Comparison of ENCODE assay signal across 13 cellular contexts in the genomic region with DNA sequence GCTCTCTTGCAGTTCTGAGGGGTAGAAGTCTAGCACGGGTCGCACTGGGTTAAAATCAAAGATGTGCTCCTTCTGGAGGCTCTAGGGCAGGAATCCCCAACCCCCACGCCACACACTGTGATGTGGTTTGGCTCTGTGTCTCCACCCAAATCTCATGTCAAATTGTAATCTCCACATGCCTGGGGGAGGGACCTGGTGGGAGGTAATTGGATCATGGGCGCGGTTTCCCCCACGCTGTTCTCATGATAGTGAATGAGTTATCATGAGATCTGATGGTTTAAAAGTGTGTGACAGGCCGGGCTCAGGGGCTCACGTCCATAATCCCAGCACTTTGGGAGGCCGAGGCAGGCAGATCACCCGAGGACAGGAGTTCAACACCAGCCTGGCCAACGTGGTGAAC. TPM values are rescaled to one million over a fixed set of nuclear protein-coding genes. Genes with fewer than 3 reads are reported as not detected.
DNase-seq lines count a peak whose midpoint lies in the region; ATAC-seq and TF ChIP-seq lines count a peak whose summit lies in the region.
"Had no signal": no experiment of that assay in that cellular context is flagged by ENCODE, and none has a peak within 500 bp of the region (broad histone marks: within the 10 kb centered on the region; RNA-seq: fewer than 3 reads in every experiment).

No MANE protein-coding gene starts in this region.

- no TSS peak for BruUV-seq in HCT116 (replicated peaks; lab: Mats Ljungman, UMichigan)

- H3K4me3 Mint-ChIP-seq in activated CD4-positive, alpha-beta T cell treated with anti-CD3 and anti-CD28 coated beads, Interleukin-2, amount 10 ng/mL, durations not matched to agents 24 days and 14 days = peak overlapping the region; percentile 36
- H3K4me3 Mint-ChIP-seq: H9; T-helper 1 cell treated with Interleukin-12 subunit alpha and Interleukin-12 subunit beta and Interleukin-4 antibody, amounts not matched to agents 30 μg/mL and 1 μg/mL, for 36 hours had no signal

- RAD21 ChIA-PET in HCT116 (lab: Charles Lee; ENCODE audit: low non-redundant PET in 1 of 2, low total read pairs in 2 of 2, uncharacterized antibody in 2 of 2, unreplicated experiment in 2 of 2) = no interaction called here

- H3K9ac ChIP-seq in HCT116 (ENCODE audit: low read length) = no peak overlapping the region

- POLR2A ChIA-PET in HCT116 (lab: Charles Lee) = no interaction called here

- no peaks in the 10 kb centered on the region for H3K9me3 Mint-ChIP-seq in activated CD4-positive, alpha-beta T cell treated with anti-CD3 and anti-CD28 coated beads, Interleukin-2, amount 10 ng/mL, durations not matched to agents 24 days and 14 days
- H3K9me3 Mint-ChIP-seq: H9; T-helper 1 cell treated with Interleukin-12 subunit alpha and Interleukin-12 subunit beta and Interleukin-4 antibody, amounts not matched to agents 30 μg/mL and 1 μg/mL, for 36 hours had no signal

- CTCF ChIA-PET in HCT116 (lab: Charles Lee) = interaction anchor here (1.0 kb wide), 1 partner anchor 37 kb away, joined by 3 read pairs; no protein-coding TSS in a partner anchor

- no peak for TF ChIP-seq POLR2A in HCT116 (IDR thresholded peaks at IDR 0.05; ENCODE audit: borderline replicate concordance, extremely low read depth, insufficient read depth, insufficient read length)
- no peak for TF ChIP-seq POLR2A in GM18505 (IDR thresholded peaks at IDR 0.05; ENCODE audit: borderline replicate concordance, extremely low read depth, insufficient read depth, insufficient read length)
- no peak for TF ChIP-seq POLR2A in gastrocnemius medialis (IDR thresholded peaks at IDR 0.05)

- H2AFZ ChIP-seq in HCT116 (ENCODE audit: low read depth, low read length, poor library complexity, severe bottlenecking) = no peak overlapping the region

- no peaks in the 10 kb centered on the region for H3K9me2 ChIP-seq in HCT116 (ENCODE audit: insufficient read depth)

- H3K4me3 ChIP-seq in HCT116 (replicated peaks in 1 of 2; ENCODE audit: low read depth in 1 of 2, low read length in 2 of 2) (no peak overlapping the region), gastrocnemius medialis (no peak overlapping the region)
- H3K4me3 ChIP-seq: heart right ventricle had no signal

- H3K27ac Mint-ChIP-seq in activated CD4-positive, alpha-beta T cell treated with anti-CD3 and anti-CD28 coated beads, Interleukin-2, amount 10 ng/mL, durations not matched to agents 24 days and 14 days = no peak overlapping the region
- H3K27ac Mint-ChIP-seq: T-helper 1 cell treated with Interleukin-12 subunit alpha and Interleukin-12 subunit beta and Interleukin-4 antibody, amounts not matched to agents 30 μg/mL and 1 μg/mL, for 36 hours had no signal

- TF ChIP-seq CTCF in HCT116 (IDR thresholded peaks at IDR 0.05 in 2 of 3, conservative IDR thresholded peaks at IDR 0.05 in 1 of 3; ENCODE audit: borderline replicate concordance in 1 of 3, insufficient read depth in 1 of 3, low read depth in 2 of 3, low read length in 2 of 3) (no peak), gastrocnemius medialis (IDR thresholded peaks at IDR 0.05 in 4 of 5, conservative IDR thresholded peaks at IDR 0.05 in 1 of 5) (no peak)

- H3K27me3 ChIP-seq in HCT116 (ENCODE audit: insufficient read depth, low read length) (no peaks in the 10 kb centered on the region), gastrocnemius medialis (no peaks in the 10 kb centered on the region)
- H3K27me3 ChIP-seq: heart right ventricle had no signal

- in situ Hi-C loops in gastrocnemius medialis (cut with MboI; ENCODE audit: low sequenced_read_pairs in 4 of 4) = no loop called here

- H3K27ac ChIP-seq in HCT116 (ENCODE audit: low read depth, low read length) (no peak overlapping the region), gastrocnemius medialis (no peak overlapping the region)
- H3K27ac ChIP-seq: heart right ventricle had no signal

- H3K4me1 ChIP-seq in HCT116 (ENCODE audit: control insufficient read depth in 1 of 2, insufficient read depth in 2 of 2, low read length in 2 of 2) (peaks cover 9 to 17% of the 10 kb centered on the region in 2 experiments), gastrocnemius medialis (no peaks in the 10 kb centered on the region)

- no peak for TF ChIP-seq RAD21 in HCT116 (IDR thresholded peaks at IDR 0.05; ENCODE audit: low read depth)

- intact Hi-C loops in HCT116 (cut with micrococcal nuclease) (no loop called here), gastrocnemius medialis (cut with DNase I; ENCODE audit: low total_unique reads) (no loop called here)
- intact Hi-C loops in activated CD4-positive, alpha-beta T cell treated with anti-CD3 and anti-CD28 coated beads, Interleukin-2, amount 10 ng/mL, durations not matched to agents 24 days and 14 days (cut with micrococcal nuclease) = no loop called here

- no peaks in the 10 kb centered on the region for H3K9me3 ChIP-seq in HCT116 (ENCODE audit: control insufficient read depth in 1 of 2, insufficient read depth in 1 of 2, low read depth in 1 of 2, low read length in 2 of 2)
- H3K9me3 ChIP-seq in gastrocnemius medialis = no peaks in the 10 kb centered on the region
- H3K9me3 ChIP-seq: heart right ventricle had no signal

- ATAC-seq in HCT116 (peak; percentile 39), GM18505 (IDR thresholded peaks at IDR 0.05; ENCODE audit: unreplicated experiment) (no peak), gastrocnemius medialis (no peak)
- ATAC-seq: heart right ventricle had no signal

- H3K36me3 Mint-ChIP-seq in activated CD4-positive, alpha-beta T cell treated with anti-CD3 and anti-CD28 coated beads, Interleukin-2, amount 10 ng/mL, durations not matched to agents 24 days and 14 days (ENCODE audit: low read depth) = no peaks in the 10 kb centered on the region

- peak overlapping the region; percentile 35 for H3K4me2 ChIP-seq in HCT116 (ENCODE audit: low read length)

- H3K79me2 ChIP-seq in HCT116 (ENCODE audit: insufficient read depth, low read length) = no peaks in the 10 kb centered on the region

- peaks cover 12% of the 10 kb centered on the region for H3K4me1 Mint-ChIP-seq in activated CD4-positive, alpha-beta T cell treated with anti-CD3 and anti-CD28 coated beads, Interleukin-2, amount 10 ng/mL, durations not matched to agents 24 days and 14 days

- peaks cover 17% of the 10 kb centered on the region for H3K27me3 Mint-ChIP-seq in activated CD4-positive, alpha-beta T cell treated with anti-CD3 and anti-CD28 coated beads, Interleukin-2, amount 10 ng/mL, durations not matched to agents 24 days and 14 days

- no peaks in the 10 kb centered on the region for H4K20me1 ChIP-seq in HCT116 (ENCODE audit: insufficient read depth)

- H3K36me3 ChIP-seq in HCT116 (ENCODE audit: control insufficient read depth in 1 of 2, insufficient read depth in 2 of 2, low read length in 2 of 2) (no peaks in the 10 kb centered on the region), gastrocnemius medialis (no peaks in the 10 kb centered on the region)
- H3K36me3 ChIP-seq: heart right ventricle had no signal

- no peak for DNase-seq in HCT116 (ENCODE audit: low read depth, low spot score)
- DNase-seq in activated CD4-positive, alpha-beta T cell treated with anti-CD3 and anti-CD28 coated beads, Interleukin-2, amount 10 ng/mL, durations not matched to agents 24 days and 14 days = peak; percentile 78
- DNase-seq in central memory CD4-positive, alpha-beta T cell = peak; percentile 58
- DNase-seq in stimulated activated CD4-positive, alpha-beta T cell treated with anti-CD3 and anti-CD28 coated beads, Interleukin-2, amount 100 ng/mL, for 4 hours (ENCODE audit: low read depth) = peak; percentile 31
- DNase-seq in A172 (ENCODE audit: low spot score) = no peak
- no peak for DNase-seq in gastrocnemius medialis
- no peak for DNase-seq in dermis blood vessel endothelial cell
- DNase-seq: Calu3, H9, heart right ventricle, NCI-H2029 treated with DMSO at 0.1 percent for 48 hours had no signal

TF ChIP-seq in HCT116, 20 proteins besides CTCF, POLR2A, EP300 and RAD21:
- TF ChIP-seq, protein P1, sequence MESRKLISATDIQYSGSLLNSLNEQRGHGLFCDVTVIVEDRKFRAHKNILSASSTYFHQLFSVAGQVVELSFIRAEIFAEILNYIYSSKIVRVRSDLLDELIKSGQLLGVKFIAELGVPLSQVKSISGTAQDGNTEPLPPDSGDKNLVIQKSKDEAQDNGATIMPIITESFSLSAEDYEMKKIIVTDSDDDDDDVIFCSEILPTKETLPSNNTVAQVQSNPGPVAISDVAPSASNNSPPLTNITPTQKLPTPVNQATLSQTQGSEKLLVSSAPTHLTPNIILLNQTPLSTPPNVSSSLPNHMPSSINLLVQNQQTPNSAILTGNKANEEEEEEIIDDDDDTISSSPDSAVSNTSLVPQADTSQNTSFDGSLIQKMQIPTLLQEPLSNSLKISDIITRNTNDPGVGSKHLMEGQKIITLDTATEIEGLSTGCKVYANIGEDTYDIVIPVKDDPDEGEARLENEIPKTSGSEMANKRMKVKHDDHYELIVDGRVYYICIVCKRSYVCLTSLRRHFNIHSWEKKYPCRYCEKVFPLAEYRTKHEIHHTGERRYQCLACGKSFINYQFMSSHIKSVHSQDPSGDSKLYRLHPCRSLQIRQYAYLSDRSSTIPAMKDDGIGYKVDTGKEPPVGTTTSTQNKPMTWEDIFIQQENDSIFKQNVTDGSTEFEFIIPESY (IDR thresholded peaks at IDR 0.05; ENCODE audit: extremely low read depth, insufficient replicate concordance, low read length) = no peak
- TF ChIP-seq CBX3 (IDR thresholded peaks at IDR 0.05; ENCODE audit: low read depth) (no peak), TCF7L2 (IDR thresholded peaks at IDR 0.05; ENCODE audit: borderline replicate concordance, extremely low read depth, insufficient read depth, insufficient read length) (no peak), EZH2phosphoT487 (IDR thresholded peaks at IDR 0.05; ENCODE audit: borderline replicate concordance) (no peak), EGR1 (IDR thresholded peaks at IDR 0.05; ENCODE audit: low read depth) (no peak)
- TF ChIP-seq, protein P2, sequence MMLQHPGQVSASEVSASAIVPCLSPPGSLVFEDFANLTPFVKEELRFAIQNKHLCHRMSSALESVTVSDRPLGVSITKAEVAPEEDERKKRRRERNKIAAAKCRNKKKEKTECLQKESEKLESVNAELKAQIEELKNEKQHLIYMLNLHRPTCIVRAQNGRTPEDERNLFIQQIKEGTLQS (IDR thresholded peaks at IDR 0.05) = no peak

RNA-seq across cellular contexts. Expression of a gene that starts 26.6 kb away (rescaled TPM):
- total RNA-seq in HCT116 (2021; ENCODE audit: unreplicated experiment) = 335 TPM
- polyA plus RNA-seq in HCT116 (2012) = 437 and 457 TPM in 2 replicates
- 477 and 479 TPM in 2 replicates for total RNA-seq in activated CD4-positive, alpha-beta T cell treated with anti-CD3 and anti-CD28 coated beads, Interleukin-2, amount 10 ng/mL, durations not matched to agents 24 days and 14 days
- total RNA-seq in A172 (2014; rRNA removed; shearing (Covaris generic)) = 103 and 145 TPM in 2 replicates
- 100 to 1,000 TPM; 109 to 170 (median 142) TPM for total RNA-seq in gastrocnemius medialis
- 154 and 372 TPM in 2 replicates for total RNA-seq in dermis blood vessel endothelial cell

RNA-seq across cellular contexts. Expression of a gene that starts 50.4 kb away (rescaled TPM):
- not detected for total RNA-seq in HCT116 (2021; ENCODE audit: unreplicated experiment)
- polyA plus RNA-seq in HCT116 (2012) = 0.03 TPM in 1 of 2 replicates, not detected in the other
- total RNA-seq in activated CD4-positive, alpha-beta T cell treated with anti-CD3 and anti-CD28 coated beads, Interleukin-2, amount 10 ng/mL, durations not matched to agents 24 days and 14 days = 194 TPM in 2 replicates
- total RNA-seq in A172 (2014; rRNA removed; shearing (Covaris generic)) = 1.1 and 1.6 TPM in 2 replicates
- 1 to 10 TPM in 3 of 4 donors, under 1 TPM in 1; 0.87 to 1.7 (median 1.3) TPM for total RNA-seq in gastrocnemius medialis
- not detected in 2 replicates for total RNA-seq in dermis blood vessel endothelial cell
- total RNA-seq: Calu3, H9 had no signal

Comparison
In these comparisons a context has a peak if more than half of its experiments do, and no peak if none do; other contexts are left out.
1. DNase-seq: peak in activated CD4-positive, alpha-beta T cell treated with anti-CD3 and anti-CD28 coated beads, Interleukin-2, amount 10 ng/mL, durations not matched to agents 24 days and 14 days (single experiment), central memory CD4-positive, alpha-beta T cell (single experiment) and stimulated activated CD4-positive, alpha-beta T cell treated with anti-CD3 and anti-CD28 coated beads, Interleukin-2, amount 100 ng/mL, for 4 hours (single experiment); none in HCT116 (single experiment), A172 (single experiment), gastrocnemius medialis (0 of 2) and dermis blood vessel endothelial cell (single experiment).
2. RNA of a gene that starts 50.4 kb away (total RNA-seq): 194 TPM in activated CD4-positive, alpha-beta T cell treated with anti-CD3 and anti-CD28 coated beads, Interleukin-2, amount 10 ng/mL, durations not matched to agents 24 days and 14 days; 1.1 to 1.6 TPM in A172, 0.87 to 1.7 TPM in gastrocnemius medialis, not detected in HCT116 (single experiment) and not detected in dermis blood vessel endothelial cell; every median in the first group is over 10 times any median in the second.